In the genomic region with DNA sequence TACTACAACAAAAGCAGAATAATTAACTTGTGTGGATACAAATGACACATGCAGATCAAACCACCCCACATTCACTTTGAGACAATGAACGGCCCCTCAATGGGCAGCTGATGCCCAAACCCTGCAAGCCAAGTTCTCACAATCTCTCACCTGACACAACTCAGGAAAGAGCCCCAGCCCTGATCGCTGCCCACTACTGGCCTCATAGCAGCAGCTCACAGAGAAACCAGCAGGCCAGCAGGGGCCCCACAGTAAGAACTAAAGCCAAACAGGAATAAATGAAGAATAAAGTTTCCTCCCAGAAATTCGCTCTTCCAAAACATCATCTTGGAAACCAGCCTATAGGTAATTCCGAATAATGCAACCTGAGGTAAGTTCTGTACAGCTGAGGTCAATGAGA, we compare ENCODE assay signal across 12 cellular contexts. TPM values are rescaled to one million over a fixed set of nuclear protein-coding genes. Genes with fewer than 3 reads are reported as not detected.
DNase-seq lines count a peak whose midpoint lies in the region; ATAC-seq and TF ChIP-seq lines count a peak whose summit lies in the region.
"Had no signal": no experiment of that assay in that cellular context is flagged by ENCODE, and none has a peak within 500 bp of the region (broad histone marks: within the 10 kb centered on the region; RNA-seq: fewer than 3 reads in every experiment).

No MANE protein-coding gene starts in this region.

- H3K4me3 ChIP-seq in CD4-positive, alpha-beta memory T cell (ENCODE audit: low read length in 2 of 2), result no peak overlapping the region
- no peak overlapping the region for H3K4me3 ChIP-seq in HFF-Myc (replicated peaks; ENCODE audit: low read depth, low read length)
- no peak overlapping the region for H3K4me3 ChIP-seq in Karpas-422 (ENCODE audit: low read length)

- H3K9me3 Mint-ChIP-seq in CD4-positive, alpha-beta memory T cell, result peaks cover 0 to 2% (median 0%) of the 10 kb centered on the region in 8 donors
- H3K9me3 Mint-ChIP-seq in activated naive CD8-positive, alpha-beta T cell treated with anti-CD3 and anti-CD28 coated beads, Interleukin-2, amount 10 ng/mL, durations not matched to agents 7 days and 5 days, result no peaks in the 10 kb centered on the region
- no peaks in the 10 kb centered on the region for H3K9me3 Mint-ChIP-seq in mesothelial cell of epicardium
- H3K9me3 Mint-ChIP-seq: CD14-positive monocyte had no signal

- H2AFZ ChIP-seq in Karpas-422 (ENCODE audit: low read length), result no peak overlapping the region

- H3K4me1 ChIP-seq in CD4-positive, alpha-beta memory T cell (ENCODE audit: insufficient read depth, low read length), result peaks cover 48% of the 10 kb centered on the region
- H3K4me1 ChIP-seq in Karpas-422 (ENCODE audit: low read length), result no peaks in the 10 kb centered on the region

- no peaks in the 10 kb centered on the region for H3K27me3 ChIP-seq in CD4-positive, alpha-beta memory T cell (ENCODE audit: insufficient read depth, low read length)
- no peaks in the 10 kb centered on the region for H3K27me3 ChIP-seq in Karpas-422 (ENCODE audit: low read length)

- no peaks in the 10 kb centered on the region for H3K27me3 Mint-ChIP-seq in CD4-positive, alpha-beta memory T cell
- no peaks in the 10 kb centered on the region for H3K27me3 Mint-ChIP-seq in activated naive CD8-positive, alpha-beta T cell treated with anti-CD3 and anti-CD28 coated beads, Interleukin-2, amount 10 ng/mL, durations not matched to agents 7 days and 5 days
- H3K27me3 Mint-ChIP-seq in mesothelial cell of epicardium (ENCODE audit: low read depth), result no peaks in the 10 kb centered on the region

- peaks cover 74% of the 10 kb centered on the region for H3K36me3 ChIP-seq in CD4-positive, alpha-beta memory T cell (ENCODE audit: insufficient read depth, low read length)
- peaks cover 29% of the 10 kb centered on the region for H3K36me3 ChIP-seq in Karpas-422 (ENCODE audit: insufficient read depth, low read length)

- H3K4me1 Mint-ChIP-seq in CD4-positive, alpha-beta memory T cell, result peaks cover 31 to 76% (median 56%) of the 10 kb centered on the region in 4 donors
- H3K4me1 Mint-ChIP-seq in activated naive CD8-positive, alpha-beta T cell treated with anti-CD3 and anti-CD28 coated beads, Interleukin-2, amount 10 ng/mL, durations not matched to agents 7 days and 5 days, result peaks cover 28% of the 10 kb centered on the region
- peaks cover 8% of the 10 kb centered on the region for H3K4me1 Mint-ChIP-seq in mesothelial cell of epicardium
- H3K4me1 Mint-ChIP-seq: CD14-positive monocyte had no signal

- no peak overlapping the region for H3K27ac ChIP-seq in CD4-positive, alpha-beta memory T cell (ENCODE audit: low read depth, low read length)
- no peak overlapping the region for H3K27ac ChIP-seq in Karpas-422 (ENCODE audit: low read length)

- no peak overlapping the region for H3K4me2 ChIP-seq in Karpas-422 (ENCODE audit: low read depth, low read length, poor library complexity, severe bottlenecking)

- H3K9me2 ChIP-seq in Karpas-422 (replicated peaks; ENCODE audit: insufficient read depth, low read length), result no peaks in the 10 kb centered on the region

- no peak for DNase-seq in CD4-positive, alpha-beta memory T cell
- no peak for DNase-seq in HFF-Myc (ENCODE audit: extremely low read depth, low read depth)
- no peak for DNase-seq in activated naive CD8-positive, alpha-beta T cell treated with anti-CD3 and anti-CD28 coated beads, Interleukin-2, amount 10 ng/mL, durations not matched to agents 7 days and 5 days
- no peak for DNase-seq in mesothelial cell of epicardium (ENCODE audit: low spot score in 2 of 2, unreplicated experiment in 2 of 2)
- no peak for DNase-seq in Karpas-422
- DNase-seq: activated CD4-positive, alpha-beta T cell treated with anti-CD3 and anti-CD28 coated beads, Interleukin-2, amount 50 U/mL, for 48 hours; cortex of kidney; NCI-H1092 treated with DMSO at 0.1 percent for 48 hours; retina had no signal

- peak overlapping the region in 6 of 7 donors; percentile 45 to 76 (median 74) for H3K27ac Mint-ChIP-seq in CD4-positive, alpha-beta memory T cell
- H3K27ac Mint-ChIP-seq in activated naive CD8-positive, alpha-beta T cell treated with anti-CD3 and anti-CD28 coated beads, Interleukin-2, amount 10 ng/mL, durations not matched to agents 7 days and 5 days, result no peak overlapping the region
- peak overlapping the region; percentile 11 for H3K27ac Mint-ChIP-seq in mesothelial cell of epicardium

- TF ChIP-seq CTCF in HFF-Myc (IDR thresholded peaks at IDR 0.05; ENCODE audit: low read depth, low read length, missing control alignments) (peak; percentile 14), mesothelial cell of epicardium (IDR thresholded peaks at IDR 0.05; ENCODE audit: unreplicated experiment) (no peak)

- H3K36me3 Mint-ChIP-seq in CD4-positive, alpha-beta memory T cell, result peaks cover 73 to 88% of the 10 kb centered on the region in 2 donors
- peaks cover 65% of the 10 kb centered on the region for H3K36me3 Mint-ChIP-seq in activated naive CD8-positive, alpha-beta T cell treated with anti-CD3 and anti-CD28 coated beads, Interleukin-2, amount 10 ng/mL, durations not matched to agents 7 days and 5 days
- H3K36me3 Mint-ChIP-seq in mesothelial cell of epicardium, result peaks cover 50% of the 10 kb centered on the region

- intact Hi-C loops in CD4-positive, alpha-beta memory T cell (cut with micrococcal nuclease), result no loop called here

- CTCF ChIA-PET in CD4-positive, alpha-beta memory T cell (lab: Charles Lee; ENCODE audit: partially characterized antibody), result interaction anchor here (0.8 to 1.3 kb wide), 7 partner anchors 9 to 59 kb away, joined by 3 to 7 read pairs (median 4); no protein-coding TSS in a partner anchor

- H4K20me1 ChIP-seq in Karpas-422 (ENCODE audit: insufficient read depth, low read depth, low read length), result no peaks in the 10 kb centered on the region

- H3K9me3 ChIP-seq in CD4-positive, alpha-beta memory T cell (ENCODE audit: control insufficient read depth in 1 of 2, low read length in 2 of 2), result no peaks in the 10 kb centered on the region
- no peaks in the 10 kb centered on the region for H3K9me3 ChIP-seq in Karpas-422 (ENCODE audit: low read length)

- H3K4me3 Mint-ChIP-seq in CD4-positive, alpha-beta memory T cell, result peak overlapping the region in 1 of 8 donors; percentile 25
- H3K4me3 Mint-ChIP-seq in activated naive CD8-positive, alpha-beta T cell treated with anti-CD3 and anti-CD28 coated beads, Interleukin-2, amount 10 ng/mL, durations not matched to agents 7 days and 5 days, result no peak overlapping the region
- H3K4me3 Mint-ChIP-seq in mesothelial cell of epicardium, result no peak overlapping the region
- H3K4me3 Mint-ChIP-seq: CD14-positive monocyte had no signal

- H3K79me2 ChIP-seq in Karpas-422 (ENCODE audit: low read length), result no peaks in the 10 kb centered on the region

- H3K9ac ChIP-seq in Karpas-422 (ENCODE audit: low read length), result no peak overlapping the region

- POLR2A ChIA-PET in CD4-positive, alpha-beta memory T cell (lab: Charles Lee; ENCODE audit: partially characterized antibody), result interaction anchor here (2.4 to 6.1 kb wide), 5 partner anchors 8 to 60 kb away, joined by 7 to 26 read pairs (median 18); partner anchors contain the start of gene AKTIP
- POLR2A ChIA-PET in activated naive CD8-positive, alpha-beta T cell treated with anti-CD3 and anti-CD28 coated beads, Interleukin-2, amount 10 ng/mL, durations not matched to agents 7 days and 5 days (lab: Charles Lee), result interaction anchor here (1.3 kb wide), 1 partner anchor 38 kb away, joined by 3 read pairs; no protein-coding TSS in a partner anchor

- ATAC-seq in activated naive CD8-positive, alpha-beta T cell treated with anti-CD3 and anti-CD28 coated beads, Interleukin-2, amount 10 ng/mL, durations not matched to agents 7 days and 5 days (ENCODE audit: low read depth), result peak; percentile 37
- no peak for ATAC-seq in GM18867 (IDR thresholded peaks at IDR 0.05; ENCODE audit: unreplicated experiment)
- no peak for ATAC-seq in HG02763 (IDR thresholded peaks at IDR 0.05; ENCODE audit: unreplicated experiment)

RNA-seq across cellular contexts. Expression of gene AKTIP, which starts 7.7 kb away (rescaled TPM):
- 100 to 1,000 TPM in 1 of 2 experiments, 10 to 100 TPM in 1; 97.4 to 103 TPM for total RNA-seq in CD4-positive, alpha-beta memory T cell
- 10 to 100 TPM; 61.2 to 75.3 TPM for polyA plus RNA-seq in CD4-positive, alpha-beta memory T cell
- 10 to 100 TPM; 60.9 to 66.6 TPM for total RNA-seq in activated naive CD8-positive, alpha-beta T cell treated with anti-CD3 and anti-CD28 coated beads, Interleukin-2, amount 10 ng/mL, durations not matched to agents 7 days and 5 days
- total RNA-seq in mesothelial cell of epicardium, result 41.1 to 43.7 TPM (median 42.0 TPM) in 3 replicates
- total RNA-seq in Karpas-422 (2014; rRNA removed; shearing (Covaris generic); ENCODE audit: low replicate concordance), result 9.0 and 15.8 TPM in 2 replicates
